ENCODE assay signal across 15 cellular contexts in the genomic region with DNA sequence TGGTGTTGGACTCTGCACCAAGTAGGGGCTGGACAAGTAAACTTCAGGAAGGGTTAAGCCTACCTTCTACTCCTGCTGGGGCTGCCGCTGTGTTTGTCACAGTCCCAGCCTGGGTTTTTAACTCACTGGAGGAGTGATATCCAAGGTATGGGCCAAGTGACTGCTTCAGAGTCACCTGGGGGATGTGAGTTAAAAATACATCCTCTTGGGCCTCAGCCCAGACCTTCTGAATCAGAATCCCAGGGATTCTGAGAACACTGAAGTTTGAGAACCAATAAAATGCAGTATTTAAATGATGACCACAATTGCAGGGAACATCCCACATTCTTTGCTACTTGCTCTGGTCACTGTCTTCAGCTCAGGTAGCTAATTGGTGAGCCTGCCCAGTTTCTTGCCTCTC.
DNase-seq lines count a peak whose midpoint lies in the region; ATAC-seq and TF ChIP-seq lines count a peak whose summit lies in the region.
"Had no signal": no experiment of that assay in that cellular context is flagged by ENCODE, and none has a peak within 500 bp of the region (broad histone marks: within the 10 kb centered on the region; RNA-seq: fewer than 3 reads in every experiment).

No MANE protein-coding gene starts in this region.

- H3K4me1 ChIP-seq in gastrocnemius medialis = peaks cover 18 to 39% of the 10 kb centered on the region in 2 donors

- intact Hi-C loops in gastrocnemius medialis (cut with DNase I; ENCODE audit: low total_unique reads) = loop anchor here (5.0 to 10.0 kb wide), 2 partner anchors 103 to 235 kb away; partner anchors contain the start of gene TRIO
- intact Hi-C loops in activated CD4-positive, alpha-beta T cell treated with anti-CD3 and anti-CD28 coated beads for 36 hours (cut with DNase I, micrococcal nuclease) = no loop called here

- CTCF ChIA-PET in activated CD4-positive, alpha-beta T cell treated with anti-CD3 and anti-CD28 coated beads for 36 hours (lab: Charles Lee) = no interaction called here

- H3K27me3 Mint-ChIP-seq in activated CD4-positive, alpha-beta T cell treated with anti-CD3 and anti-CD28 coated beads for 36 hours = peaks cover 18% of the 10 kb centered on the region

- no peak overlapping the region for H3K27ac ChIP-seq in gastrocnemius medialis
- H3K27ac ChIP-seq: BLaER1 had no signal

- H3K4me3 Mint-ChIP-seq in activated CD4-positive, alpha-beta T cell treated with anti-CD3 and anti-CD28 coated beads for 36 hours = no peak overlapping the region
- H3K4me3 Mint-ChIP-seq: activated CD8-positive, alpha-beta T cell treated with anti-CD3 and anti-CD28 coated beads, Interleukin-2, amount 10 ng/mL, durations not matched to agents 7 days and 5 days; dendritic cell treated with granulocyte-macrophage colony-stimulating factor and Interleukin-4, amounts not matched to agents 40 ng/mL and 50 ng/mL, for 4 days had no signal

- H3K27ac Mint-ChIP-seq in activated CD4-positive, alpha-beta T cell treated with anti-CD3 and anti-CD28 coated beads for 36 hours = no peak overlapping the region
- H3K27ac Mint-ChIP-seq: activated CD8-positive, alpha-beta T cell treated with anti-CD3 and anti-CD28 coated beads, Interleukin-2, amount 10 ng/mL, durations not matched to agents 7 days and 5 days; dendritic cell treated with granulocyte-macrophage colony-stimulating factor and Interleukin-4, amounts not matched to agents 40 ng/mL and 50 ng/mL, for 4 days had no signal

- DNase-seq in AG10803 (ENCODE audit: low read depth) = peak; percentile 54
- peak; percentile 72 for DNase-seq in HT1080 (ENCODE audit: low read depth)
- peak; percentile 50 for DNase-seq in astrocyte of the spinal cord (ENCODE audit: low read depth, low spot score)
- DNase-seq in kidney tubule cell (ENCODE audit: low spot score) = peak; percentile 95
- no peak for DNase-seq in gastrocnemius medialis
- no peak for DNase-seq in NCI-H2171 treated with DMSO at 0.1 percent for 48 hours (lab: John Stamatoyannopoulos, UW)
- DNase-seq in activated CD4-positive, alpha-beta T cell treated with anti-CD3 and anti-CD28 coated beads for 36 hours = no peak
- DNase-seq: activated CD8-positive, alpha-beta T cell treated with anti-CD3 and anti-CD28 coated beads, Interleukin-2, amount 10 ng/mL, durations not matched to agents 7 days and 5 days; anterior cingulate cortex; midbrain; occipital lobe had no signal

- no peak for TF ChIP-seq CTCF in AG10803 (conservative IDR thresholded peaks at IDR 0.05; ENCODE audit: low read length)
- TF ChIP-seq CTCF in astrocyte of the spinal cord (IDR thresholded peaks at IDR 0.05; ENCODE audit: low read depth, low read length) = no peak
- TF ChIP-seq CTCF in gastrocnemius medialis (IDR thresholded peaks at IDR 0.05 in 4 of 5, conservative IDR thresholded peaks at IDR 0.05 in 1 of 5) = no peak

- POLR2A ChIA-PET in activated CD4-positive, alpha-beta T cell treated with anti-CD3 and anti-CD28 coated beads for 36 hours (lab: Charles Lee) = no interaction called here

- H3K36me3 ChIP-seq in gastrocnemius medialis = no peaks in the 10 kb centered on the region
- H3K36me3 ChIP-seq: BLaER1, SJCRH30 had no signal

- no peaks in the 10 kb centered on the region for H3K27me3 ChIP-seq in gastrocnemius medialis
- H3K27me3 ChIP-seq: BLaER1, SJCRH30 had no signal

- ATAC-seq in gastrocnemius medialis = no peak
- no peak for ATAC-seq in HG03280 (IDR thresholded peaks at IDR 0.05; ENCODE audit: unreplicated experiment)
- ATAC-seq in activated CD4-positive, alpha-beta T cell treated with anti-CD3 and anti-CD28 coated beads for 36 hours = no peak
- ATAC-seq: activated CD8-positive, alpha-beta T cell treated with anti-CD3 and anti-CD28 coated beads, Interleukin-2, amount 10 ng/mL, durations not matched to agents 7 days and 5 days had no signal

- no peak for TF ChIP-seq POLR2A in gastrocnemius medialis (IDR thresholded peaks at IDR 0.05)

- peaks cover 6% of the 10 kb centered on the region for H3K4me1 Mint-ChIP-seq in activated CD4-positive, alpha-beta T cell treated with anti-CD3 and anti-CD28 coated beads for 36 hours

- in situ Hi-C loops in astrocyte of the spinal cord (cut with HindIII; ENCODE audit: low sequenced_read_pairs) = no loop called here
- in situ Hi-C loops in gastrocnemius medialis (cut with MboI; ENCODE audit: low sequenced_read_pairs in 4 of 4) = no loop called here

- H3K36me3 Mint-ChIP-seq in activated CD4-positive, alpha-beta T cell treated with anti-CD3 and anti-CD28 coated beads for 36 hours (ENCODE audit: low read depth) = no peaks in the 10 kb centered on the region

- H3K4me3 ChIP-seq in AG10803 (ENCODE audit: low read length) = no peak overlapping the region
- no peak overlapping the region for H3K4me3 ChIP-seq in astrocyte of the spinal cord (ENCODE audit: low read depth, low read length)
- H3K4me3 ChIP-seq in gastrocnemius medialis = no peak overlapping the region
- H3K4me3 ChIP-seq: BLaER1, SJCRH30 had no signal

- H3K9me3 Mint-ChIP-seq in activated CD4-positive, alpha-beta T cell treated with anti-CD3 and anti-CD28 coated beads for 36 hours (ENCODE audit: low read depth) = no peaks in the 10 kb centered on the region
- H3K9me3 Mint-ChIP-seq: dendritic cell treated with granulocyte-macrophage colony-stimulating factor and Interleukin-4, amounts not matched to agents 40 ng/mL and 50 ng/mL, for 4 days had no signal

- H3K9me3 ChIP-seq in gastrocnemius medialis = no peaks in the 10 kb centered on the region
- H3K9me3 ChIP-seq: BLaER1, SJCRH30 had no signal

Comparison
In these comparisons a context has a peak if more than half of its experiments do, and no peak if none do; other contexts are left out.
1. DNase-seq: peak in AG10803 (single experiment), HT1080 (single experiment), astrocyte of the spinal cord (single experiment) and kidney tubule cell (single experiment); none in gastrocnemius medialis (0 of 2), NCI-H2171 treated with DMSO at 0.1 percent for 48 hours (single experiment) and activated CD4-positive, alpha-beta T cell treated with anti-CD3 and anti-CD28 coated beads for 36 hours (single experiment).